In genomic region chr4:44434247-44434646, GRCh38 we compare ENCODE assay signal across 26 cellular contexts. TPM values are rescaled to one million over a fixed set of nuclear protein-coding genes. Genes with fewer than 3 reads are reported as not detected.
"Had no signal": no experiment of that assay in that cellular context is flagged by ENCODE, and none has a peak within 500 bp of the region (broad histone marks: within the 10 kb centered on the region; RNA-seq: fewer than 3 reads in every experiment).

No MANE protein-coding gene starts in this region.

- H3K27me3 ChIP-seq: stomach, suprapubic skin, testis, thyroid gland, tibial artery, tibial nerve, transverse colon, upper lobe of left lung, upper lobe of right lung, uterus, vagina had no signal

- ATAC-seq: stimulated activated effector memory CD8-positive, alpha-beta T cell treated with anti-CD3 and anti-CD28 coated beads, Interleukin-12 subunit alpha, Interleukin-12 subunit beta, amount 100 ng/mL, for 72 hours; stimulated activated memory B cell treated with anti-CD40 and anti-IgM and Interleukin-4, amounts not matched to agents 10 μg/mL and 1 μg/mL and 100 μg/mL, for 72 hours; stimulated activated naive B cell treated with anti-CD40 and anti-IgM and Interleukin-4, amounts not matched to agents 10 μg/mL and 1 μg/mL and 100 μg/mL, for 72 hours; stimulated activated naive CD8-positive, alpha-beta T cell treated with anti-CD3 and anti-CD28 coated beads, Interleukin-15, amount 100 ng/mL, for 72 hours; stimulated activated naive CD8-positive, alpha-beta T cell treated with anti-CD3 and anti-CD28 coated beads, Interleukin-15, Interleukin-2, amounts not matched to agents 100 U/mL and 50 U/mL, for 24 hours; upper lobe of right lung had no signal

- H3K27ac ChIP-seq: stomach, suprapubic skin, testis, thoracic aorta, thyroid gland, tibial artery, tibial nerve, transverse colon, upper lobe of left lung, upper lobe of right lung, uterus, vagina had no signal

- DNase-seq: stimulated activated CD4-positive, alpha-beta T cell treated with anti-CD3 and anti-CD28 coated beads, Interleukin-2, amount 100 ng/mL, for 48 hours; stimulated activated CD4-positive, alpha-beta T cell treated with anti-CD3 and anti-CD28 coated beads, Interleukin-4, amount 100 ng/mL, for 1 hour; stimulated activated CD4-positive, alpha-beta T cell treated with anti-CD3 and anti-CD28 coated beads, Interleukin-4, amount 100 ng/mL, for 24 hours; stimulated activated CD4-positive, alpha-beta T cell treated with anti-CD3 and anti-CD28 coated beads, Interleukin-4, amount 100 ng/mL, for 4 hours; stimulated activated CD8-positive, alpha-beta memory T cell treated with anti-CD3 and anti-CD28 coated beads, Interleukin-4, amount 100 ng/mL, for 48 hours; stimulated activated naive B cell treated with anti-CD40 and anti-IgM and Interleukin-4, amounts not matched to agents 10 μg/mL and 1 μg/mL and 100 μg/mL, for 72 hours; stimulated activated naive CD4-positive, alpha-beta T cell; stimulated activated naive CD4-positive, alpha-beta T cell treated with Interleukin-2 at 50 U/mL for 16 hours; stimulated activated naive CD8-positive, alpha-beta T cell treated with anti-CD3 and anti-CD28 coated beads, Interleukin-15, amount 100 ng/mL, for 72 hours; stimulated activated naive CD8-positive, alpha-beta T cell treated with anti-CD3 and anti-CD28 coated beads, Interleukin-15, Interleukin-2, amounts not matched to agents 100 U/mL and 50 U/mL, for 24 hours; stomach; substantia nigra; testis; thyroid gland; tibial artery; transverse colon; trophoblast cell; upper lobe of left lung; upper lobe of right lung; uterus had no signal

- H3K36me3 ChIP-seq: stomach, suprapubic skin, thoracic aorta, thyroid gland, tibial artery, tibial nerve, transverse colon, upper lobe of left lung, upper lobe of right lung, uterus, vagina had no signal

- H3K9me3 ChIP-seq: stomach, suprapubic skin, testis, thoracic aorta, thyroid gland, tibial artery, tibial nerve, transverse colon, upper lobe of left lung, upper lobe of right lung, uterus, vagina had no signal

- H3K4me3 ChIP-seq: stomach, suprapubic skin, testis, thoracic aorta, thyroid gland, tibial artery, tibial nerve, transverse colon, upper lobe of left lung, upper lobe of right lung, uterus, vagina had no signal

- H3K4me1 ChIP-seq: stomach, suprapubic skin, testis, tibial artery, tibial nerve, transverse colon, upper lobe of left lung, upper lobe of right lung, uterus, vagina had no signal

RNA-seq across cellular contexts. Expression of gene KCTD8, which starts 14.4 kb away (rescaled TPM):
- total RNA-seq: vagina had no signal
